In genomic region chr3:155236473-155236872, GRCh38 we compare ENCODE assay signal across 23 cellular contexts. TPM values are rescaled to one million over a fixed set of nuclear protein-coding genes. Genes with fewer than 3 reads are reported as not detected.
"Had no signal": no experiment of that assay in that cellular context is flagged by ENCODE, and none has a peak within 500 bp of the region (broad histone marks: within the 10 kb centered on the region; RNA-seq: fewer than 3 reads in every experiment).

No MANE protein-coding gene starts in this region.

- H3K4me1 ChIP-seq: left lung, lower lobe of right lung had no signal

- ATAC-seq: heart right ventricle; left cardiac atrium; left lung; left ventricle myocardium superior; lower lobe of right lung; naive thymus-derived CD4-positive, alpha-beta T cell had no signal

- H3K4me3 ChIP-seq: coronary artery, esophagus muscularis mucosa, heart right ventricle, left lung, lower lobe of right lung had no signal

- H3K27me3 ChIP-seq: esophagus muscularis mucosa, heart right ventricle, left lung had no signal

- H3K9me3 ChIP-seq: esophagus muscularis mucosa, left lung, lower lobe of right lung had no signal

- DNase-seq: effector memory CD4-positive, alpha-beta T cell; glutamatergic neuron; head of caudate nucleus; heart right ventricle; hippocampal formation; left cardiac atrium; left lung; left ventricle myocardium superior; lower lobe of right lung; mesendoderm; midbrain; naive thymus-derived CD4-positive, alpha-beta T cell had no signal

- H3K27ac ChIP-seq: coronary artery, esophagus muscularis mucosa, heart right ventricle, left lung, lower lobe of right lung had no signal

- H3K36me3 ChIP-seq: esophagus muscularis mucosa, heart right ventricle, left lung, lower lobe of right lung had no signal

RNA-seq across cellular contexts. Expression of gene STRIT1, which starts 57.0 kb away (rescaled TPM):
- total RNA-seq: cerebellum; dermis microvascular lymphatic vessel endothelial cell; endothelial cell of umbilical vein; epithelial cell of proximal tubule; esophagus muscularis mucosa; fibroblast of lung; glomerular endothelial cell; kidney epithelial cell; left cardiac atrium; left lung; lower lobe of right lung; lung microvascular endothelial cell; mononuclear cell; naive thymus-derived CD4-positive, alpha-beta T cell had no signal
